ENCODE assay signal across 12 cellular contexts in the genomic region with DNA sequence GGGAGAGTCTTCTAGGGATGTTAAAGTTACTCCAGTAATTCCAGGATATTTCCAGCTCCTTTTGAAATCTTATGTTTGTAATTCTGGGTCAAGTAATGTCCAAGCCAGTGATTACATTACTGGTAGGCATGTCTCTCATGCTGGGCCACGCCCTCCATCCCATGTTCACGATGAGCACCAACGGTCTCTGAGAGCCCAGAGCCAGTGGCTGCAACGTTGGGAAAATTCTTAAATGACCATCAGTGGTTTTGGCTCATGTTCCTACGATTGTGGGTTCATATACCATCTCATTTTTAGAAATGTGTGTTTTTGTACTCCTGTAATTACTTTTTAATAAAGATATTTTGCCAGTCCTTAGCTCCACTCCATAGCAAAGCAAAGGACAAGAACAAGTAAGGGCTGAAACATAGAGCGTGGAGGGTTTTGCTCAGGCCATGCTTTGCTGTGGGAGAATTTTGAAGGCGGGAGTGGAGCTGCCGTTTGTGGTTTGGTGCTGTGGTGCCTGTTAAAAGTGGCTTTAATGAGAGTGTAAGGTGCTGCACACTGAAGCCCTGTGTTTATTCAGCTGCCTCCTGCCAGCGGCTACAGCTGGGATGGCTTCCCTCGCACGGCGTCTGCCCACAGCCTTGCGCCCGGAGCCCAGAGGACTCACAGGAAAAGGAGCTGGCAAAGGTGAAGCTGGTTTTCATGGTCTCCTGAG. TPM values are rescaled to one million over a fixed set of nuclear protein-coding genes. Genes with fewer than 3 reads are reported as not detected.
DNase-seq lines count a peak whose midpoint lies in the region; ATAC-seq and TF ChIP-seq lines count a peak whose summit lies in the region.
"Had no signal": no experiment of that assay in that cellular context is flagged by ENCODE, and none has a peak within 500 bp of the region (broad histone marks: within the 10 kb centered on the region; RNA-seq: fewer than 3 reads in every experiment).

No MANE protein-coding gene starts in this region.

- H3K9ac ChIP-seq in neural progenitor cell = no peak overlapping the region

- H3F3A ChIP-seq in neural progenitor cell (ENCODE audit: low read depth) = no peaks in the 10 kb centered on the region

- H3K4me3 ChIP-seq in AG04450 (ENCODE audit: low read depth, low read length) = no peak overlapping the region
- no peak overlapping the region for H3K4me3 ChIP-seq in RWPE2 (ENCODE audit: severe bottlenecking)
- H3K4me3 ChIP-seq in neural progenitor cell = no peak overlapping the region
- no peak overlapping the region for H3K4me3 ChIP-seq in ovary

- CTCF ChIA-PET in AG04450 (lab: Charles Lee) = interaction anchor here (1.0 to 5.9 kb wide), 3 partner anchors 36 to 94 kb away, joined by 3 to 48 read pairs (median 9); no protein-coding TSS in a partner anchor
- CTCF ChIA-PET in activated CD8-positive, alpha-beta T cell treated with anti-CD3 and anti-CD28 coated beads for 36 hours (lab: Charles Lee) = interaction anchor here (0.8 kb wide), 1 partner anchor 36 kb away, joined by 3 read pairs; no protein-coding TSS in a partner anchor

- no peak overlapping the region for H3K27ac Mint-ChIP-seq in neural progenitor cell
- H3K27ac Mint-ChIP-seq in activated CD8-positive, alpha-beta T cell treated with anti-CD3 and anti-CD28 coated beads for 36 hours = no peak overlapping the region
- H3K27ac Mint-ChIP-seq: dendritic cell treated with granulocyte-macrophage colony-stimulating factor and Interleukin-4, amounts not matched to agents 40 ng/mL and 50 ng/mL, for 4 days; stimulated activated naive B cell treated with anti-CD40 and anti-IgM and Interleukin-4, amounts not matched to agents 10 μg/mL and 1 μg/mL and 100 μg/mL, for 72 hours had no signal

- ATAC-seq in RWPE2 (ENCODE audit: low read depth) = no peak
- no peak for ATAC-seq in HG03460 (IDR thresholded peaks at IDR 0.05; ENCODE audit: unreplicated experiment)
- no peak for ATAC-seq in activated CD8-positive, alpha-beta T cell treated with anti-CD3 and anti-CD28 coated beads for 36 hours

- H3K4me2 ChIP-seq in neural progenitor cell = no peak overlapping the region

- no peak overlapping the region for H3K4me3 Mint-ChIP-seq in neural progenitor cell
- H3K4me3 Mint-ChIP-seq in activated CD8-positive, alpha-beta T cell treated with anti-CD3 and anti-CD28 coated beads for 36 hours = no peak overlapping the region
- H3K4me3 Mint-ChIP-seq: dendritic cell treated with granulocyte-macrophage colony-stimulating factor and Interleukin-4, amounts not matched to agents 40 ng/mL and 50 ng/mL, for 4 days; stimulated activated naive B cell treated with anti-CD40 and anti-IgM and Interleukin-4, amounts not matched to agents 10 μg/mL and 1 μg/mL and 100 μg/mL, for 72 hours had no signal

- peaks cover 2% of the 10 kb centered on the region for H3K27me3 Mint-ChIP-seq in neural progenitor cell (ENCODE audit: insufficient read depth, low read depth)
- no peaks in the 10 kb centered on the region for H3K27me3 Mint-ChIP-seq in activated CD8-positive, alpha-beta T cell treated with anti-CD3 and anti-CD28 coated beads for 36 hours
- H3K27me3 Mint-ChIP-seq: dendritic cell treated with granulocyte-macrophage colony-stimulating factor and Interleukin-4, amounts not matched to agents 40 ng/mL and 50 ng/mL, for 4 days; stimulated activated naive B cell treated with anti-CD40 and anti-IgM and Interleukin-4, amounts not matched to agents 10 μg/mL and 1 μg/mL and 100 μg/mL, for 72 hours had no signal

- 86 to 88% (median 87%) methylated on average over 14 of the region's 14 CpGs for WGBS in ovary, 3 donors

- TF ChIP-seq CTCF in AG04450 (IDR thresholded peaks at IDR 0.05; ENCODE audit: low read depth, low read length) = no peak
- TF ChIP-seq CTCF in RWPE2 (IDR thresholded peaks at IDR 0.05; ENCODE audit: poor library complexity, severe bottlenecking) = no peak
- no peak for TF ChIP-seq CTCF in neural progenitor cell (IDR thresholded peaks at IDR 0.05)
- TF ChIP-seq CTCF in ovary (IDR thresholded peaks at IDR 0.05) = no peak
- TF ChIP-seq CTCF in activated CD8-positive, alpha-beta T cell treated with anti-CD3 and anti-CD28 coated beads for 36 hours (IDR thresholded peaks at IDR 0.05) = no peak

- intact Hi-C loops in ovary (cut with DNase I) = no loop called here
- intact Hi-C loops in activated CD8-positive, alpha-beta T cell treated with anti-CD3 and anti-CD28 coated beads for 36 hours (cut with micrococcal nuclease) = no loop called here

- H3K27me3 ChIP-seq in AG04450 (ENCODE audit: control insufficient read depth, insufficient read depth, low read length) = no peaks in the 10 kb centered on the region
- H3K27me3 ChIP-seq in RWPE2 (ENCODE audit: insufficient read depth, poor library complexity, severe bottlenecking) = no peaks in the 10 kb centered on the region
- no peaks in the 10 kb centered on the region for H3K27me3 ChIP-seq in neural progenitor cell
- no peaks in the 10 kb centered on the region for H3K27me3 ChIP-seq in ovary

- H3K9me3 ChIP-seq in AG04450 (ENCODE audit: control insufficient read depth, insufficient read depth, low read length) = peaks cover 19% of the 10 kb centered on the region
- peaks cover 4% of the 10 kb centered on the region for H3K9me3 ChIP-seq in RWPE2 (ENCODE audit: severe bottlenecking)
- H3K9me3 ChIP-seq in neural progenitor cell (ENCODE audit: low read depth) = no peaks in the 10 kb centered on the region
- H3K9me3 ChIP-seq in ovary = no peaks in the 10 kb centered on the region

- POLR2A ChIA-PET in AG04450 (lab: Yijun Ruan, JAX) = interaction anchor here (0.9 kb wide), 1 partner anchor 29 kb away, joined by 3 read pairs; a partner anchor contains a TSS
- POLR2A ChIA-PET in activated CD8-positive, alpha-beta T cell treated with anti-CD3 and anti-CD28 coated beads for 36 hours (lab: Charles Lee) = no interaction called here

- H3K79me2 ChIP-seq in neural progenitor cell (ENCODE audit: low read depth) = no peaks in the 10 kb centered on the region

- H3K27ac ChIP-seq in AG04450 (ENCODE audit: low read depth, low read length) (peak overlapping the region; percentile 31), RWPE2 (ENCODE audit: poor library complexity, severe bottlenecking) (peak overlapping the region; percentile 81), neural progenitor cell (no peak overlapping the region), ovary (no peak overlapping the region)

- H2AFZ ChIP-seq in neural progenitor cell (replicated peaks) = no peak overlapping the region

- no peak for TF ChIP-seq EP300 in ovary (IDR thresholded peaks at IDR 0.05)

- H3K4me1 Mint-ChIP-seq in neural progenitor cell = peaks cover 12% of the 10 kb centered on the region
- H3K4me1 Mint-ChIP-seq in activated CD8-positive, alpha-beta T cell treated with anti-CD3 and anti-CD28 coated beads for 36 hours (ENCODE audit: low read depth) = peaks cover 4% of the 10 kb centered on the region
- H3K4me1 Mint-ChIP-seq: stimulated activated naive B cell treated with anti-CD40 and anti-IgM and Interleukin-4, amounts not matched to agents 10 μg/mL and 1 μg/mL and 100 μg/mL, for 72 hours had no signal

- H3K36me3 Mint-ChIP-seq in neural progenitor cell = peaks cover 10% of the 10 kb centered on the region
- H3K36me3 Mint-ChIP-seq in activated CD8-positive, alpha-beta T cell treated with anti-CD3 and anti-CD28 coated beads for 36 hours (ENCODE audit: low read depth) = peaks cover 2% of the 10 kb centered on the region
- H3K36me3 Mint-ChIP-seq: stimulated activated naive B cell treated with anti-CD40 and anti-IgM and Interleukin-4, amounts not matched to agents 10 μg/mL and 1 μg/mL and 100 μg/mL, for 72 hours had no signal

- H3K36me3 ChIP-seq in RWPE2 (ENCODE audit: low read depth) (peaks cover 35% of the 10 kb centered on the region), neural progenitor cell (no peaks in the 10 kb centered on the region), ovary (no peaks in the 10 kb centered on the region)

- H4K20me1 ChIP-seq in neural progenitor cell (ENCODE audit: low read depth) = no peaks in the 10 kb centered on the region

- DNase-seq in AG04450 (ENCODE audit: low read depth, low spot score) (no peak), NCI-H128 (lab: John Stamatoyannopoulos, UW; ENCODE audit: unreplicated experiment) (peak; percentile 68), RWPE2 (ENCODE audit: low spot score) (no peak), iris pigment epithelial cell (ENCODE audit: low read depth) (peak; percentile 28), neural progenitor cell (ENCODE audit: low spot score) (no peak), ovary (no peak)
- no peak for DNase-seq in activated CD8-positive, alpha-beta T cell treated with anti-CD3 and anti-CD28 coated beads for 36 hours
- DNase-seq: ACHN; kidney; stimulated activated naive B cell treated with anti-CD40 and anti-IgM and Interleukin-4, amounts not matched to agents 10 μg/mL and 1 μg/mL and 100 μg/mL, for 72 hours had no signal

- TF ChIP-seq POLR2A in ovary (IDR thresholded peaks at IDR 0.05) = no peak

- H3K9me3 Mint-ChIP-seq in neural progenitor cell = peaks cover 3% of the 10 kb centered on the region
- no peaks in the 10 kb centered on the region for H3K9me3 Mint-ChIP-seq in activated CD8-positive, alpha-beta T cell treated with anti-CD3 and anti-CD28 coated beads for 36 hours

- H3K4me1 ChIP-seq in RWPE2 (ENCODE audit: insufficient read depth, poor library complexity, severe bottlenecking) (peaks cover 33% of the 10 kb centered on the region), neural progenitor cell (peaks cover 7% of the 10 kb centered on the region), ovary (ENCODE audit: insufficient read depth) (no peaks in the 10 kb centered on the region)

RNA-seq across cellular contexts. Expression of a gene that starts 28.9 kb away (rescaled TPM):
- polyA plus RNA-seq in AG04450 (2011; rRNA removed) (7.8 and 8.2 TPM in 2 replicates), ovary (10 to 100 TPM in 1 of 2 donors, 1 to 10 TPM in 1; 2.9 to 11.0 TPM)
- polyA minus RNA-seq in AG04450 (2011; rRNA and poly(A)+ RNA removed) = 11.2 and 12.6 TPM in 2 replicates
- total RNA-seq in neural progenitor cell (ENCODE audit: low replicate concordance) (8.0 and 8.5 TPM in 2 replicates), ovary (10 to 100 TPM in 2 of 7 donors, 1 to 10 TPM in 5; 1.8 to 10.2 (median 8.8) TPM)
- total RNA-seq in activated CD8-positive, alpha-beta T cell treated with anti-CD3 and anti-CD28 coated beads for 36 hours = 1 to 10 TPM; 1.9 to 2.7 TPM

Comparison
In these comparisons a context has a peak if more than half of its experiments do, and no peak if none do; other contexts are left out.
1. DNase-seq: peak in NCI-H128 (single experiment) and iris pigment epithelial cell (single experiment); none in AG04450 (single experiment), RWPE2 (single experiment), neural progenitor cell (single experiment), ovary (0 of 5) and activated CD8-positive, alpha-beta T cell treated with anti-CD3 and anti-CD28 coated beads for 36 hours (single experiment).
2. H3K27ac ChIP-seq: peak in AG04450 (single experiment) and RWPE2 (single experiment); none in neural progenitor cell (single experiment) and ovary (0 of 2).